29 cellular contexts compared by ENCODE assay signal in genomic region chr19:16375936-16376185, GRCh38. TPM values are rescaled to one million over a fixed set of nuclear protein-coding genes. Genes with fewer than 3 reads are reported as not detected.
A peak's percentile ranks its signal among the peaks of the same experiment; 100 is the strongest.
DNase-seq lines count a peak whose midpoint lies in the region; ATAC-seq and TF ChIP-seq lines count a peak whose summit lies in the region.
"Had no signal": no experiment of that assay in that cellular context is flagged by ENCODE, and none has a peak within 500 bp of the region (broad histone marks: within the 10 kb centered on the region; RNA-seq: fewer than 3 reads in every experiment).

No MANE protein-coding gene starts in this region.

- H3K4me3 Mint-ChIP-seq in activated CD4-positive, alpha-beta T cell treated with anti-CD3 and anti-CD28 coated beads, Interleukin-2, amount 10 ng/mL, durations not matched to agents 24 days and 14 days: peak overlapping the region; percentile 31
- H3K4me3 Mint-ChIP-seq in CD14-positive monocyte (no peak overlapping the region), neural progenitor cell (peak overlapping the region; percentile 19)
- H3K4me3 Mint-ChIP-seq in activated T-helper 1 cell treated with anti-CD3 and anti-CD28 coated beads, Interleukin-12 subunit alpha, Interleukin-12 subunit beta, Interleukin-2, Interleukin-4 antibody, amounts not matched to agents 30 ng/mL and 10 ng/mL and 1 ng/mL, durations not matched to agents 14 hours and 24 hours and 36 hours: peak overlapping the region; percentile 55
- H3K4me3 Mint-ChIP-seq: dendritic cell treated with granulocyte-macrophage colony-stimulating factor and Interleukin-4, amounts not matched to agents 40 ng/mL and 50 ng/mL, for 4 days had no signal

- no peak overlapping the region for H2AFZ ChIP-seq in neural progenitor cell (replicated peaks)
- H2AFZ ChIP-seq: hepatocyte had no signal

- H3K4me3 ChIP-seq in neural progenitor cell: no peak overlapping the region
- H3K4me3 ChIP-seq: hepatocyte, psoas muscle, suprapubic skin had no signal

- peaks cover 69% of the 10 kb centered on the region for H3K4me1 Mint-ChIP-seq in activated CD4-positive, alpha-beta T cell treated with anti-CD3 and anti-CD28 coated beads, Interleukin-2, amount 10 ng/mL, durations not matched to agents 24 days and 14 days
- H3K4me1 Mint-ChIP-seq in CD14-positive monocyte: peaks cover 20% of the 10 kb centered on the region
- H3K4me1 Mint-ChIP-seq in activated T-helper 1 cell treated with anti-CD3 and anti-CD28 coated beads, Interleukin-12 subunit alpha, Interleukin-12 subunit beta, Interleukin-2, Interleukin-4 antibody, amounts not matched to agents 30 ng/mL and 10 ng/mL and 1 ng/mL, durations not matched to agents 14 hours and 24 hours and 36 hours (ENCODE audit: low read depth): peaks cover 46% of the 10 kb centered on the region
- no peaks in the 10 kb centered on the region for H3K4me1 Mint-ChIP-seq in neural progenitor cell

- no peak overlapping the region for H3K9ac ChIP-seq in neural progenitor cell
- H3K9ac ChIP-seq: KMS-11 had no signal

- H3F3A ChIP-seq in neural progenitor cell (ENCODE audit: low read depth): no peaks in the 10 kb centered on the region

- no peaks in the 10 kb centered on the region for H3K79me2 ChIP-seq in neural progenitor cell (ENCODE audit: low read depth)
- H3K79me2 ChIP-seq: hepatocyte had no signal

- H4K20me1 ChIP-seq in neural progenitor cell (ENCODE audit: low read depth): peaks cover 8% of the 10 kb centered on the region

- no peak overlapping the region for H3K27ac ChIP-seq in neural progenitor cell
- H3K27ac ChIP-seq: hepatocyte, KMS-11, suprapubic skin had no signal

- H3K4me2 ChIP-seq in neural progenitor cell: no peak overlapping the region
- H3K4me2 ChIP-seq: hepatocyte, KMS-11 had no signal

- no peaks in the 10 kb centered on the region for H3K27me3 ChIP-seq in neural progenitor cell
- H3K27me3 ChIP-seq: hepatocyte, suprapubic skin had no signal

- H3K9me3 ChIP-seq in neural progenitor cell (ENCODE audit: low read depth): no peaks in the 10 kb centered on the region
- H3K9me3 ChIP-seq: Caco-2, psoas muscle, suprapubic skin had no signal

- intact Hi-C loops in activated CD4-positive, alpha-beta T cell treated with anti-CD3 and anti-CD28 coated beads, Interleukin-2, amount 10 ng/mL, durations not matched to agents 24 days and 14 days (cut with micrococcal nuclease): no loop called here
- intact Hi-C loops in CD14-positive monocyte (cut with micrococcal nuclease): no loop called here
- intact Hi-C loops in activated T-helper 1 cell treated with anti-CD3 and anti-CD28 coated beads, Interleukin-12 subunit alpha, Interleukin-12 subunit beta, Interleukin-2, Interleukin-4 antibody, amounts not matched to agents 30 ng/mL and 10 ng/mL and 1 ng/mL, durations not matched to agents 14 hours and 24 hours and 36 hours (cut with micrococcal nuclease): no loop called here

- no peaks in the 10 kb centered on the region for H3K4me1 ChIP-seq in neural progenitor cell
- H3K4me1 ChIP-seq: Caco-2 had no signal

- peaks cover 29% of the 10 kb centered on the region for H3K36me3 Mint-ChIP-seq in activated CD4-positive, alpha-beta T cell treated with anti-CD3 and anti-CD28 coated beads, Interleukin-2, amount 10 ng/mL, durations not matched to agents 24 days and 14 days (ENCODE audit: low read depth)
- H3K36me3 Mint-ChIP-seq in CD14-positive monocyte (peaks cover 44 to 62% of the 10 kb centered on the region in 2 donors), neural progenitor cell (peaks cover 28% of the 10 kb centered on the region)
- peaks cover 28% of the 10 kb centered on the region for H3K36me3 Mint-ChIP-seq in activated T-helper 1 cell treated with anti-CD3 and anti-CD28 coated beads, Interleukin-12 subunit alpha, Interleukin-12 subunit beta, Interleukin-2, Interleukin-4 antibody, amounts not matched to agents 30 ng/mL and 10 ng/mL and 1 ng/mL, durations not matched to agents 14 hours and 24 hours and 36 hours (ENCODE audit: low read depth)

- DNase-seq in activated CD4-positive, alpha-beta T cell treated with anti-CD3 and anti-CD28 coated beads, Interleukin-2, amount 10 ng/mL, durations not matched to agents 24 days and 14 days: no peak
- DNase-seq in activated CD4-positive, alpha-beta T cell treated with anti-CD3 and anti-CD28 coated beads for 1 hour: no peak
- peak; percentile 33 for DNase-seq in CD14-positive monocyte (ENCODE audit: low spot score)
- DNase-seq in activated T-helper 1 cell treated with anti-CD3 and anti-CD28 coated beads, Interleukin-12 subunit alpha, Interleukin-12 subunit beta, Interleukin-2, Interleukin-4 antibody, amounts not matched to agents 30 ng/mL and 10 ng/mL and 1 ng/mL, durations not matched to agents 14 hours and 24 hours and 36 hours (ENCODE audit: low spot score): no peak
- no peak for DNase-seq in neural progenitor cell (ENCODE audit: low spot score)
- DNase-seq in COLO829 (ENCODE audit: low spot score): no peak
- no peak for DNase-seq in AG08396 (ENCODE audit: low spot score)
- DNase-seq: activated T-cell treated with anti-CD3 and anti-CD28 coated beads, Interleukin-2, amount 50 U/mL, for 4 hours; AML-193; Caco-2; caudate nucleus; HCEC 1CT; left colon; mammary epithelial cell; NCI-H1436; NCI-H2081 treated with DMSO at 0.1 percent for 48 hours; NCI-H226; NCI-H69; nucleus accumbens; stimulated activated CD4-positive, alpha-beta T cell treated with anti-CD3 and anti-CD28 coated beads, Interleukin-15, amount 100 ng/mL, for 24 hours; SW 1271 had no signal

- H3K27me3 Mint-ChIP-seq in activated CD4-positive, alpha-beta T cell treated with anti-CD3 and anti-CD28 coated beads, Interleukin-2, amount 10 ng/mL, durations not matched to agents 24 days and 14 days: peaks cover 4% of the 10 kb centered on the region
- H3K27me3 Mint-ChIP-seq in CD14-positive monocyte (ENCODE audit: low read depth in 3 of 3) (peaks cover 0 to 2% (median 0%) of the 10 kb centered on the region in 3 donors), neural progenitor cell (ENCODE audit: insufficient read depth, low read depth) (peaks cover 5% of the 10 kb centered on the region)
- no peaks in the 10 kb centered on the region for H3K27me3 Mint-ChIP-seq in activated T-helper 1 cell treated with anti-CD3 and anti-CD28 coated beads, Interleukin-12 subunit alpha, Interleukin-12 subunit beta, Interleukin-2, Interleukin-4 antibody, amounts not matched to agents 30 ng/mL and 10 ng/mL and 1 ng/mL, durations not matched to agents 14 hours and 24 hours and 36 hours (ENCODE audit: insufficient read depth)

- no peaks in the 10 kb centered on the region for H3K9me3 Mint-ChIP-seq in activated CD4-positive, alpha-beta T cell treated with anti-CD3 and anti-CD28 coated beads, Interleukin-2, amount 10 ng/mL, durations not matched to agents 24 days and 14 days
- peaks cover 0 to 2% (median 0%) of the 10 kb centered on the region in 7 donors for H3K9me3 Mint-ChIP-seq in CD14-positive monocyte
- no peaks in the 10 kb centered on the region for H3K9me3 Mint-ChIP-seq in activated T-helper 1 cell treated with anti-CD3 and anti-CD28 coated beads, Interleukin-12 subunit alpha, Interleukin-12 subunit beta, Interleukin-2, Interleukin-4 antibody, amounts not matched to agents 30 ng/mL and 10 ng/mL and 1 ng/mL, durations not matched to agents 14 hours and 24 hours and 36 hours
- H3K9me3 Mint-ChIP-seq in neural progenitor cell: no peaks in the 10 kb centered on the region
- H3K9me3 Mint-ChIP-seq: activated naive CD4-positive, alpha-beta T cell treated with anti-CD3 and anti-CD28 coated beads, Interleukin-2, amount 50 U/mL, for 72 hours; activated T-cell treated with anti-CD3 and anti-CD28 coated beads, Interleukin-2, amount 50 U/mL, for 4 hours; dendritic cell treated with granulocyte-macrophage colony-stimulating factor and Interleukin-4, amounts not matched to agents 40 ng/mL and 50 ng/mL, for 4 days had no signal

- TF ChIP-seq CTCF in CD14-positive monocyte (IDR thresholded peaks at IDR 0.05) (no peak), neural progenitor cell (IDR thresholded peaks at IDR 0.05) (no peak)

- ATAC-seq in GM19467 (IDR thresholded peaks at IDR 0.05; ENCODE audit: unreplicated experiment): no peak
- ATAC-seq: activated CD4-positive, CD25-positive, alpha-beta regulatory T cell treated with anti-CD3 and anti-CD28 coated beads, Interleukin-2, amount 50 U/mL, for 24 hours; activated naive CD4-positive, alpha-beta T cell treated with anti-CD3 and anti-CD28 coated beads, Interleukin-2, amount 50 U/mL, for 72 hours; activated T-cell treated with anti-CD3 and anti-CD28 coated beads, Interleukin-2, amount 50 U/mL, for 4 hours; left colon had no signal

- no peaks in the 10 kb centered on the region for H3K36me3 ChIP-seq in neural progenitor cell

- H3K27ac Mint-ChIP-seq in activated CD4-positive, alpha-beta T cell treated with anti-CD3 and anti-CD28 coated beads, Interleukin-2, amount 10 ng/mL, durations not matched to agents 24 days and 14 days: no peak overlapping the region
- H3K27ac Mint-ChIP-seq in CD14-positive monocyte (peak overlapping the region in 2 of 7 donors; percentile 59 to 70), neural progenitor cell (no peak overlapping the region)
- H3K27ac Mint-ChIP-seq in activated T-helper 1 cell treated with anti-CD3 and anti-CD28 coated beads, Interleukin-12 subunit alpha, Interleukin-12 subunit beta, Interleukin-2, Interleukin-4 antibody, amounts not matched to agents 30 ng/mL and 10 ng/mL and 1 ng/mL, durations not matched to agents 14 hours and 24 hours and 36 hours: peak overlapping the region; percentile 46
- H3K27ac Mint-ChIP-seq: activated naive CD4-positive, alpha-beta T cell treated with anti-CD3 and anti-CD28 coated beads, Interleukin-2, amount 50 U/mL, for 72 hours; dendritic cell treated with granulocyte-macrophage colony-stimulating factor and Interleukin-4, amounts not matched to agents 40 ng/mL and 50 ng/mL, for 4 days had no signal

RNA-seq across cellular contexts. Expression of gene KLF2, which starts 51.2 kb away (rescaled TPM):
- 2.2 and 3.7 TPM in 2 replicates for total RNA-seq in activated CD4-positive, alpha-beta T cell treated with anti-CD3 and anti-CD28 coated beads, Interleukin-2, amount 10 ng/mL, durations not matched to agents 24 days and 14 days
- 10 to 100 TPM; 34.0 to 51.4 TPM for polyA plus RNA-seq in CD14-positive monocyte
- 5.7 TPM in 2 replicates for total RNA-seq in activated T-helper 1 cell treated with anti-CD3 and anti-CD28 coated beads, Interleukin-12 subunit alpha, Interleukin-12 subunit beta, Interleukin-2, Interleukin-4 antibody, amounts not matched to agents 30 ng/mL and 10 ng/mL and 1 ng/mL, durations not matched to agents 14 hours and 24 hours and 36 hours
- total RNA-seq in neural progenitor cell (ENCODE audit: low replicate concordance): not detected in 2 replicates

Comparison
In these comparisons a context has a peak if more than half of its experiments do, and no peak if none do; other contexts are left out.
1. H3K4me3 Mint-ChIP-seq: peak in activated CD4-positive, alpha-beta T cell treated with anti-CD3 and anti-CD28 coated beads, Interleukin-2, amount 10 ng/mL, durations not matched to agents 24 days and 14 days (single experiment), activated T-helper 1 cell treated with anti-CD3 and anti-CD28 coated beads, Interleukin-12 subunit alpha, Interleukin-12 subunit beta, Interleukin-2, Interleukin-4 antibody, amounts not matched to agents 30 ng/mL and 10 ng/mL and 1 ng/mL, durations not matched to agents 14 hours and 24 hours and 36 hours (single experiment) and neural progenitor cell (single experiment); none in CD14-positive monocyte (0 of 2).